19 cellular contexts compared by ENCODE assay signal in the genomic region with DNA sequence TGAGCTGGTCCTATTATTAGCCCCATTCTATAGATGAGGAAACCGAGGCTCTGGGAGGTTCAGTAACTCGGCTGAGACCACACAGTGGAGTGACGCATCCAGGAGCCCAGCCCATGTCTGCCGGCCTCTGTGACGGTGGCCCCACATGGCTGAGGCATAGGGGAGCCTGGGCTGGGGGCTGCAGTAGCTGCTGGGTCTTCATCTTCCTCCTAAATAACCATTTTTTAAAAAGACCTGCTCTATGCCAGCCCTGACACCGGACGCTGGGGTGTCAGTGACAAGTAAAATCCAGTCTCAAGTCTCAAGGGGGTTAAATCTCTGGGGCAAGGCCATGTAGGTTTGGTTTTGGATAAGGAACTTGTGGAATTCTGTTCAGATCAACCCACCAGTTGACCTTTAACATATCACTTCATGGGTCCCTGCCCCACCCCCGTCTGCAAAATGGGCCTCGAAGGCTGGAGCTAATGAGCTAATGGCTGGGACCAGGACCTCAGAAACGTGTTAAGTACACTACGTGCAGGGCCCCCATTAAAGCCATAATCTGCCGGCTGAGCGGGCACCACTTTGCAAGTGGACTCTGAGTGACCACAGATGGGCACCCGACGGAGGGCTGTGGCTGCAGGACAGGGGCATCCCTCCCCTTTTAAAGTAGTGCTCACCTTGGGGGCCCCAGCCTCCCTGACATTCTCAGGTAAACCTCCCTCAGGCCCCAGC.
DNase-seq lines count a peak whose midpoint lies in the region; ATAC-seq, FAIRE-seq and TF ChIP-seq lines count a peak whose summit lies in the region.
"Had no signal": no experiment of that assay in that cellular context is flagged by ENCODE, and none has a peak within 500 bp of the region (broad histone marks: within the 10 kb centered on the region; RNA-seq: fewer than 3 reads in every experiment).

No MANE protein-coding gene starts in this region.

- ATAC-seq in Right ventricle myocardium inferior: no peak

- H3K79me2 ChIP-seq in neural cell (replicated peaks; ENCODE audit: insufficient read depth, low read length): no peaks in the 10 kb centered on the region

- H3K4me3 Mint-ChIP-seq in brain: no peak overlapping the region

- peak overlapping the region; percentile 45 for H3K4me2 ChIP-seq in neural cell (ENCODE audit: low read length)

- no peak for FAIRE-seq in H54 (lab: Jason Lieb, UNC)
- FAIRE-seq: bronchial epithelial cell had no signal

- intact Hi-C loops in Right ventricle myocardium inferior (cut with DNase I): no loop called here

- H3K27me3 ChIP-seq in right atrium auricular region: no peaks in the 10 kb centered on the region
- H3K27me3 ChIP-seq in neural cell (ENCODE audit: insufficient read depth, low read depth, low read length): no peaks in the 10 kb centered on the region

- H3K27me3 Mint-ChIP-seq in brain: peaks cover 3% of the 10 kb centered on the region

- no peaks in the 10 kb centered on the region for H3K36me3 Mint-ChIP-seq in brain

- no peak for TF ChIP-seq POLR2A in H54 (IDR thresholded peaks at IDR 0.05; ENCODE audit: low read depth, low read length)

- no peaks in the 10 kb centered on the region for H3K36me3 ChIP-seq in right atrium auricular region
- H3K36me3 ChIP-seq in neural cell (ENCODE audit: insufficient read depth, low read length): no peaks in the 10 kb centered on the region

- peaks cover 0 to 21% of the 10 kb centered on the region in 2 donors for H3K4me1 ChIP-seq in right atrium auricular region

- no peak for TF ChIP-seq CTCF in right atrium auricular region (IDR thresholded peaks at IDR 0.05)
- TF ChIP-seq CTCF in brain (conservative IDR thresholded peaks at IDR 0.05): no peak
- no peak for TF ChIP-seq CTCF in neural cell (IDR thresholded peaks at IDR 0.05; ENCODE audit: poor library complexity, severe bottlenecking)

- no peak for TF ChIP-seq EP300 in neural cell (conservative IDR thresholded peaks at IDR 0.05; ENCODE audit: poor library complexity, severe bottlenecking)

- no peak overlapping the region for H2AFZ ChIP-seq in neural cell (ENCODE audit: low read depth, low read length)

- H3K9ac ChIP-seq in neural cell (ENCODE audit: low read length): peak overlapping the region; percentile 26

- peaks cover 74% of the 10 kb centered on the region for H3K4me1 Mint-ChIP-seq in brain

- no peaks in the 10 kb centered on the region for H4K20me1 ChIP-seq in neural cell (ENCODE audit: insufficient read depth)

- no peak overlapping the region for H3K27ac ChIP-seq in right atrium auricular region
- peak overlapping the region; percentile 69 for H3K27ac ChIP-seq in neural cell (ENCODE audit: low read length)

- H3F3A ChIP-seq in neural cell (ENCODE audit: insufficient read depth, low read length, poor library complexity, severe bottlenecking): no peaks in the 10 kb centered on the region

- no peak overlapping the region for H3K4me3 ChIP-seq in right atrium auricular region
- peak overlapping the region; percentile 44 for H3K4me3 ChIP-seq in neural cell (ENCODE audit: low read length)

- H3K9me3 ChIP-seq in right atrium auricular region: no peaks in the 10 kb centered on the region
- no peaks in the 10 kb centered on the region for H3K9me3 ChIP-seq in neural cell (ENCODE audit: low read length)

- no peak for TF ChIP-seq RAD21 in neural cell (conservative IDR thresholded peaks at IDR 0.05)

- no peaks in the 10 kb centered on the region for H3K9me2 ChIP-seq in neural cell (ENCODE audit: insufficient read depth, low read length)

- H3K9me3 Mint-ChIP-seq in brain: no peaks in the 10 kb centered on the region

- peak overlapping the region in 4 of 5 experiments; percentile 74 to 96 (median 88) for H3K27ac Mint-ChIP-seq in brain

- peak; percentile 49 for DNase-seq in right atrium auricular region (ENCODE audit: low spot score)
- no peak for DNase-seq in Right ventricle myocardium inferior (ENCODE audit: missing footprints)
- no peak for DNase-seq in DMS153 treated with DMSO at 0.1 percent for 48 hours (lab: John Stamatoyannopoulos, UW; ENCODE audit: unreplicated experiment)
- no peak for DNase-seq in H54 (ENCODE audit: insufficient read length, low spot score)
- no peak for DNase-seq in stimulated activated naive CD4-positive, alpha-beta T cell (lab: John Stamatoyannopoulos, UW)
- DNase-seq: dermis blood vessel endothelial cell, DND-41, foreskin melanocyte, Karpas-422, kidney glomerular epithelial cell, midbrain, NCI-H1048, NCI-H2029 treated with DMSO at 0.1 percent for 48 hours, NCI-H510A, SHP77, T-helper 2 cell had no signal

TF ChIP-seq in neural cell, 6 proteins besides CTCF, POLR2A, EP300 and RAD21:
- no peak for TF ChIP-seq POLR2AphosphoS5 (IDR thresholded peaks at IDR 0.05)
- TF ChIP-seq EZH2 (IDR thresholded peaks at IDR 0.05; ENCODE audit: borderline replicate concordance, insufficient read depth, low read length, poor library complexity, severe bottlenecking): no peak
- no peak for TF ChIP-seq MXI1 (conservative IDR thresholded peaks at IDR 0.05; ENCODE audit: poor library complexity, severe bottlenecking)
- no peak for TF ChIP-seq SMC3 (conservative IDR thresholded peaks at IDR 0.05; ENCODE audit: poor library complexity)
- TF ChIP-seq TAF1 (IDR thresholded peaks at IDR 0.05; ENCODE audit: low read depth): no peak
- TF ChIP-seq, protein P1, sequence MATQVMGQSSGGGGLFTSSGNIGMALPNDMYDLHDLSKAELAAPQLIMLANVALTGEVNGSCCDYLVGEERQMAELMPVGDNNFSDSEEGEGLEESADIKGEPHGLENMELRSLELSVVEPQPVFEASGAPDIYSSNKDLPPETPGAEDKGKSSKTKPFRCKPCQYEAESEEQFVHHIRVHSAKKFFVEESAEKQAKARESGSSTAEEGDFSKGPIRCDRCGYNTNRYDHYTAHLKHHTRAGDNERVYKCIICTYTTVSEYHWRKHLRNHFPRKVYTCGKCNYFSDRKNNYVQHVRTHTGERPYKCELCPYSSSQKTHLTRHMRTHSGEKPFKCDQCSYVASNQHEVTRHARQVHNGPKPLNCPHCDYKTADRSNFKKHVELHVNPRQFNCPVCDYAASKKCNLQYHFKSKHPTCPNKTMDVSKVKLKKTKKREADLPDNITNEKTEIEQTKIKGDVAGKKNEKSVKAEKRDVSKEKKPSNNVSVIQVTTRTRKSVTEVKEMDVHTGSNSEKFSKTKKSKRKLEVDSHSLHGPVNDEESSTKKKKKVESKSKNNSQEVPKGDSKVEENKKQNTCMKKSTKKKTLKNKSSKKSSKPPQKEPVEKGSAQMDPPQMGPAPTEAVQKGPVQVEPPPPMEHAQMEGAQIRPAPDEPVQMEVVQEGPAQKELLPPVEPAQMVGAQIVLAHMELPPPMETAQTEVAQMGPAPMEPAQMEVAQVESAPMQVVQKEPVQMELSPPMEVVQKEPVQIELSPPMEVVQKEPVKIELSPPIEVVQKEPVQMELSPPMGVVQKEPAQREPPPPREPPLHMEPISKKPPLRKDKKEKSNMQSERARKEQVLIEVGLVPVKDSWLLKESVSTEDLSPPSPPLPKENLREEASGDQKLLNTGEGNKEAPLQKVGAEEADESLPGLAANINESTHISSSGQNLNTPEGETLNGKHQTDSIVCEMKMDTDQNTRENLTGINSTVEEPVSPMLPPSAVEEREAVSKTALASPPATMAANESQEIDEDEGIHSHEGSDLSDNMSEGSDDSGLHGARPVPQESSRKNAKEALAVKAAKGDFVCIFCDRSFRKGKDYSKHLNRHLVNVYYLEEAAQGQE (IDR thresholded peaks at IDR 0.05; ENCODE audit: borderline replicate concordance): no peak
